30 cellular contexts compared by ENCODE assay signal in genomic region chr4:7747062-7747385, GRCh38.
DNase-seq lines count a peak whose midpoint lies in the region; ATAC-seq, FAIRE-seq and TF ChIP-seq lines count a peak whose summit lies in the region.
"Had no signal": no experiment of that assay in that cellular context is flagged by ENCODE, and none has a peak within 500 bp of the region (broad histone marks: within the 10 kb centered on the region; RNA-seq: fewer than 3 reads in every experiment).

No MANE protein-coding gene starts in this region.

- WGBS in pancreas, 2 donors = 83 to 85% methylated on average over 7 of the region's 7 CpGs
- 92 to 94% (median 92%) methylated on average over 7 of the region's 7 CpGs for WGBS in stomach, 5 donors

- no peaks in the 10 kb centered on the region for H3K27me3 Mint-ChIP-seq in CD4-positive, alpha-beta memory T cell
- H3K27me3 Mint-ChIP-seq in dendritic cell treated with granulocyte-macrophage colony-stimulating factor and Interleukin-4, amounts not matched to agents 40 ng/mL and 50 ng/mL, for 4 days = peaks cover 20% of the 10 kb centered on the region
- H3K27me3 Mint-ChIP-seq: activated CD4-positive, alpha-beta memory T cell treated with anti-CD3 and anti-CD28 coated beads for 36 hours; activated naive CD4-positive, alpha-beta T cell treated with anti-CD3 and anti-CD28 coated beads, Interleukin-2, amount 50 U/mL, for 24 hours had no signal

- H3K27ac Mint-ChIP-seq in CD4-positive, alpha-beta memory T cell = peak overlapping the region in 4 of 7 donors; percentile 63 to 83 (median 72)
- H3K27ac Mint-ChIP-seq in dendritic cell treated with granulocyte-macrophage colony-stimulating factor and Interleukin-4, amounts not matched to agents 40 ng/mL and 50 ng/mL, for 4 days = peak overlapping the region; percentile 45
- H3K27ac Mint-ChIP-seq: activated CD4-positive, alpha-beta memory T cell treated with anti-CD3 and anti-CD28 coated beads for 36 hours; activated naive CD4-positive, alpha-beta T cell treated with anti-CD3 and anti-CD28 coated beads, Interleukin-2, amount 50 U/mL, for 24 hours had no signal

- H3K9me3 ChIP-seq in CD4-positive, alpha-beta memory T cell (ENCODE audit: control insufficient read depth in 1 of 2, low read length in 2 of 2) = no peaks in the 10 kb centered on the region
- no peaks in the 10 kb centered on the region for H3K9me3 ChIP-seq in pancreas
- H3K9me3 ChIP-seq in stomach = no peaks in the 10 kb centered on the region
- H3K9me3 ChIP-seq: BLaER1 treated with 17β-estradiol and CSF1 and Interleukin-3, amounts not matched to agents 10 nM and 100 nM; esophagus muscularis mucosa; HAP-1; SJSA1; spleen had no signal

- TF ChIP-seq POLR2A in stomach (IDR thresholded peaks at IDR 0.05) = no peak

- no peaks in the 10 kb centered on the region for H3K36me3 Mint-ChIP-seq in CD4-positive, alpha-beta memory T cell
- H3K36me3 Mint-ChIP-seq in dendritic cell treated with granulocyte-macrophage colony-stimulating factor and Interleukin-4, amounts not matched to agents 40 ng/mL and 50 ng/mL, for 4 days (ENCODE audit: low read depth) = no peaks in the 10 kb centered on the region
- H3K36me3 Mint-ChIP-seq: activated CD4-positive, alpha-beta memory T cell treated with anti-CD3 and anti-CD28 coated beads for 36 hours; activated naive CD4-positive, alpha-beta T cell treated with anti-CD3 and anti-CD28 coated beads, Interleukin-2, amount 50 U/mL, for 24 hours had no signal

- H3K36me3 ChIP-seq in CD4-positive, alpha-beta memory T cell (ENCODE audit: insufficient read depth, low read length) = no peaks in the 10 kb centered on the region
- H3K36me3 ChIP-seq in pancreas = no peaks in the 10 kb centered on the region
- no peaks in the 10 kb centered on the region for H3K36me3 ChIP-seq in stomach
- H3K36me3 ChIP-seq: BLaER1 treated with 17β-estradiol and CSF1 and Interleukin-3, amounts not matched to agents 10 nM and 100 nM; esophagus muscularis mucosa; HAP-1; SJSA1; spleen had no signal

- no peak overlapping the region for H3K27ac ChIP-seq in CD4-positive, alpha-beta memory T cell (ENCODE audit: low read depth, low read length)
- no peak overlapping the region for H3K27ac ChIP-seq in pancreas
- H3K27ac ChIP-seq in stomach = no peak overlapping the region
- H3K27ac ChIP-seq: esophagus muscularis mucosa, foreskin keratinocyte, SJSA1 had no signal

- H3K4me3 ChIP-seq in CD4-positive, alpha-beta memory T cell (ENCODE audit: low read length in 2 of 2) = no peak overlapping the region
- H3K4me3 ChIP-seq in pancreas = no peak overlapping the region
- H3K4me3 ChIP-seq in stomach = no peak overlapping the region
- H3K4me3 ChIP-seq: BLaER1 treated with 17β-estradiol and CSF1 and Interleukin-3, amounts not matched to agents 10 nM and 100 nM; esophagus muscularis mucosa; HAP-1; lung; SJSA1; spleen had no signal

- intact Hi-C loops in CD4-positive, alpha-beta memory T cell (cut with micrococcal nuclease) = no loop called here
- intact Hi-C loops in dendritic cell treated with granulocyte-macrophage colony-stimulating factor and Interleukin-4, amounts not matched to agents 40 ng/mL and 50 ng/mL, for 4 days (cut with micrococcal nuclease) = loop anchor here (10.0 kb wide), 1 partner anchor 92 kb away; no protein-coding TSS in a partner anchor
- intact Hi-C loops in left colon (cut with DNase I, micrococcal nuclease) (no loop called here), pancreas (cut with DNase I) (no loop called here), stomach (cut with DNase I; ENCODE audit: low total_unique reads) (no loop called here)

- H3K9me3 Mint-ChIP-seq in CD4-positive, alpha-beta memory T cell = peaks cover 0 to 1% (median 0%) of the 10 kb centered on the region in 8 donors
- no peaks in the 10 kb centered on the region for H3K9me3 Mint-ChIP-seq in dendritic cell treated with granulocyte-macrophage colony-stimulating factor and Interleukin-4, amounts not matched to agents 40 ng/mL and 50 ng/mL, for 4 days
- H3K9me3 Mint-ChIP-seq: activated CD4-positive, alpha-beta memory T cell treated with anti-CD3 and anti-CD28 coated beads for 36 hours; activated naive CD4-positive, alpha-beta T cell treated with anti-CD3 and anti-CD28 coated beads, Interleukin-2, amount 50 U/mL, for 24 hours had no signal

- POLR2A ChIA-PET in CD4-positive, alpha-beta memory T cell (lab: Charles Lee; ENCODE audit: partially characterized antibody) = no interaction called here

- TF ChIP-seq CTCF in pancreas (IDR thresholded peaks at IDR 0.05) (no peak), omental fat pad (IDR thresholded peaks at IDR 0.05) (no peak), stomach (IDR thresholded peaks at IDR 0.05) (no peak)

- peaks cover 7 to 31% (median 16%) of the 10 kb centered on the region in 4 donors for H3K4me1 Mint-ChIP-seq in CD4-positive, alpha-beta memory T cell
- H3K4me1 Mint-ChIP-seq in dendritic cell treated with granulocyte-macrophage colony-stimulating factor and Interleukin-4, amounts not matched to agents 40 ng/mL and 50 ng/mL, for 4 days (ENCODE audit: low read depth) = peaks cover 70% of the 10 kb centered on the region

- no peak for FAIRE-seq in pancreas (lab: Jason Lieb, UNC)
- FAIRE-seq: astrocyte, RCC 7860, TTC549 had no signal

- CTCF ChIA-PET in CD4-positive, alpha-beta memory T cell (lab: Charles Lee; ENCODE audit: partially characterized antibody) = no interaction called here

- H3K27me3 ChIP-seq in CD4-positive, alpha-beta memory T cell (ENCODE audit: insufficient read depth, low read length) = no peaks in the 10 kb centered on the region
- no peaks in the 10 kb centered on the region for H3K27me3 ChIP-seq in pancreas
- no peaks in the 10 kb centered on the region for H3K27me3 ChIP-seq in stomach
- H3K27me3 ChIP-seq: BLaER1 treated with 17β-estradiol and CSF1 and Interleukin-3, amounts not matched to agents 10 nM and 100 nM; esophagus muscularis mucosa had no signal

- H3K4me3 Mint-ChIP-seq in CD4-positive, alpha-beta memory T cell = no peak overlapping the region
- no peak overlapping the region for H3K4me3 Mint-ChIP-seq in dendritic cell treated with granulocyte-macrophage colony-stimulating factor and Interleukin-4, amounts not matched to agents 40 ng/mL and 50 ng/mL, for 4 days
- H3K4me3 Mint-ChIP-seq: activated CD4-positive, alpha-beta memory T cell treated with anti-CD3 and anti-CD28 coated beads for 36 hours; activated naive CD4-positive, alpha-beta T cell treated with anti-CD3 and anti-CD28 coated beads, Interleukin-2, amount 50 U/mL, for 24 hours had no signal

- TF ChIP-seq EP300 in stomach (IDR thresholded peaks at IDR 0.05) = no peak

- no peak for ATAC-seq in left colon
- peak in 3 of 4 donors; percentile 32 to 75 (median 57) for ATAC-seq in pancreas
- no peak for ATAC-seq in omental fat pad (ENCODE audit: low FRiP score)
- ATAC-seq: activated CD4-positive, CD25-positive, alpha-beta regulatory T cell treated with anti-CD3 and anti-CD28 coated beads, Interleukin-2, amount 50 U/mL, for 24 hours; foreskin keratinocyte had no signal

- H3K4me1 ChIP-seq in CD4-positive, alpha-beta memory T cell (ENCODE audit: insufficient read depth, low read length) = no peaks in the 10 kb centered on the region
- no peaks in the 10 kb centered on the region for H3K4me1 ChIP-seq in pancreas
- peaks cover 0 to 11% (median 0%) of the 10 kb centered on the region in 4 donors for H3K4me1 ChIP-seq in stomach
- H3K4me1 ChIP-seq: HAP-1, SJSA1 had no signal

- no peak for DNase-seq in CD4-positive, alpha-beta memory T cell
- DNase-seq in left colon = peak; percentile 24 to 39
- DNase-seq in pancreas = peak in 1 of 6 donors; percentile 40
- no peak for DNase-seq in NCI-H1105 (lab: John Stamatoyannopoulos, UW)
- no peak for DNase-seq in omental fat pad (ENCODE audit: low spot score)
- DNase-seq in NCI-H226 = no peak
- no peak for DNase-seq in stomach
- DNase-seq: activated CD4-positive, alpha-beta memory T cell treated with anti-CD3 and anti-CD28 coated beads for 36 hours; activated CD8-positive, alpha-beta memory T cell treated with anti-CD3 and anti-CD28 coated beads, Interleukin-2, amount 50 U/mL, for 48 hours; Calu3; cortex of kidney; foreskin keratinocyte; NCI-H1105 treated with DMSO at 0.1 percent for 48 hours; NCI-H2029; NCI-H2227 treated with DMSO at 0.1 percent for 48 hours; NCI-H69; retina; spleen; T-helper 1 cell had no signal

Comparison
In these comparisons a context has a peak if more than half of its experiments do, and no peak if none do; other contexts are left out.
1. DNase-seq: peak in left colon (2 of 2); none in CD4-positive, alpha-beta memory T cell (0 of 5), NCI-H1105 (single experiment), omental fat pad (single experiment), NCI-H226 (single experiment) and stomach (single experiment).
2. ATAC-seq: peak in pancreas (3 of 4); none in left colon (single experiment) and omental fat pad (single experiment).